In genomic region chr6:91055959-91056358, GRCh38 we compare ENCODE assay signal across 29 cellular contexts.
"Had no signal": no experiment of that assay in that cellular context is flagged by ENCODE, and none has a peak within 500 bp of the region (broad histone marks: within the 10 kb centered on the region; RNA-seq: fewer than 3 reads in every experiment).

No MANE protein-coding gene starts in this region.

- H3K27me3 ChIP-seq: stomach, suprapubic skin, testis, thyroid gland, tibial artery, tibial nerve, transverse colon, upper lobe of left lung, upper lobe of right lung, uterus, vagina had no signal

- ATAC-seq: stimulated activated effector memory CD8-positive, alpha-beta T cell treated with anti-CD3 and anti-CD28 coated beads, Interleukin-12 subunit alpha, Interleukin-12 subunit beta, amount 100 ng/mL, for 72 hours; stimulated activated memory B cell treated with anti-CD40 and anti-IgM and Interleukin-4, amounts not matched to agents 10 μg/mL and 1 μg/mL and 100 μg/mL, for 72 hours; stimulated activated naive B cell treated with anti-CD40 and anti-IgM and Interleukin-4, amounts not matched to agents 10 μg/mL and 1 μg/mL and 100 μg/mL, for 72 hours; stimulated activated naive CD8-positive, alpha-beta T cell treated with anti-CD3 and anti-CD28 coated beads, Interleukin-15, amount 100 ng/mL, for 72 hours; stimulated activated naive CD8-positive, alpha-beta T cell treated with anti-CD3 and anti-CD28 coated beads, Interleukin-15, Interleukin-2, amounts not matched to agents 100 U/mL and 50 U/mL, for 24 hours; upper lobe of right lung had no signal

- H3K27ac Mint-ChIP-seq: stimulated activated effector memory CD8-positive, alpha-beta T cell treated with anti-CD3 and anti-CD28 coated beads, Interleukin-12 subunit alpha, Interleukin-12 subunit beta, amount 100 ng/mL, for 72 hours; stimulated activated memory B cell treated with anti-CD40 and anti-IgM and Interleukin-4, amounts not matched to agents 10 μg/mL and 1 μg/mL and 100 μg/mL, for 72 hours; stimulated activated naive B cell treated with anti-CD40 and anti-IgM and Interleukin-4, amounts not matched to agents 10 μg/mL and 1 μg/mL and 100 μg/mL, for 72 hours; stimulated activated naive CD8-positive, alpha-beta T cell treated with anti-CD3 and anti-CD28 coated beads, Interleukin-15, amount 100 ng/mL, for 72 hours; stimulated activated naive CD8-positive, alpha-beta T cell treated with anti-CD3 and anti-CD28 coated beads, Interleukin-15, Interleukin-2, amounts not matched to agents 100 ng/mL and 50 ng/mL, for 24 hours; type B pancreatic cell had no signal

- DNase-seq: stimulated activated CD4-positive, alpha-beta T cell treated with anti-CD3 and anti-CD28 coated beads, Interleukin-2, amount 100 ng/mL, for 48 hours; stimulated activated CD4-positive, alpha-beta T cell treated with anti-CD3 and anti-CD28 coated beads, Interleukin-4, amount 100 ng/mL, for 1 hour; stimulated activated CD4-positive, alpha-beta T cell treated with anti-CD3 and anti-CD28 coated beads, Interleukin-4, amount 100 ng/mL, for 24 hours; stimulated activated CD4-positive, alpha-beta T cell treated with anti-CD3 and anti-CD28 coated beads, Interleukin-4, amount 100 ng/mL, for 4 hours; stimulated activated CD8-positive, alpha-beta memory T cell treated with anti-CD3 and anti-CD28 coated beads, Interleukin-4, amount 100 ng/mL, for 48 hours; stimulated activated naive B cell treated with anti-CD40 and anti-IgM and Interleukin-4, amounts not matched to agents 10 μg/mL and 1 μg/mL and 100 μg/mL, for 72 hours; stimulated activated naive CD4-positive, alpha-beta T cell; stimulated activated naive CD4-positive, alpha-beta T cell treated with Interleukin-2 at 50 U/mL for 16 hours; stimulated activated naive CD8-positive, alpha-beta T cell treated with anti-CD3 and anti-CD28 coated beads, Interleukin-15, amount 100 ng/mL, for 72 hours; stimulated activated naive CD8-positive, alpha-beta T cell treated with anti-CD3 and anti-CD28 coated beads, Interleukin-15, Interleukin-2, amounts not matched to agents 100 U/mL and 50 U/mL, for 24 hours; stomach; substantia nigra; testis; thyroid gland; tibial artery; transverse colon; trophoblast cell; upper lobe of left lung; upper lobe of right lung; uterus had no signal

- H3K4me1 ChIP-seq: stomach, suprapubic skin, testis, thyroid gland, tibial artery, tibial nerve, transverse colon, upper lobe of left lung, upper lobe of right lung, uterus, vagina had no signal

- H3K36me3 Mint-ChIP-seq: stimulated activated effector memory CD8-positive, alpha-beta T cell treated with anti-CD3 and anti-CD28 coated beads, Interleukin-12 subunit alpha, Interleukin-12 subunit beta, amount 100 ng/mL, for 72 hours; stimulated activated memory B cell treated with anti-CD40 and anti-IgM and Interleukin-4, amounts not matched to agents 10 μg/mL and 1 μg/mL and 100 μg/mL, for 72 hours; stimulated activated naive B cell treated with anti-CD40 and anti-IgM and Interleukin-4, amounts not matched to agents 10 μg/mL and 1 μg/mL and 100 μg/mL, for 72 hours; type B pancreatic cell had no signal

- H3K36me3 ChIP-seq: stomach, suprapubic skin, thoracic aorta, thyroid gland, tibial artery, tibial nerve, transverse colon, upper lobe of left lung, upper lobe of right lung, uterus, vagina had no signal

- H3K9me3 ChIP-seq: testis, thoracic aorta, thyroid gland, transverse colon, upper lobe of left lung, uterus, vagina had no signal

- H3K4me1 Mint-ChIP-seq: stimulated activated effector memory CD8-positive, alpha-beta T cell treated with anti-CD3 and anti-CD28 coated beads, Interleukin-12 subunit alpha, Interleukin-12 subunit beta, amount 100 ng/mL, for 72 hours; stimulated activated memory B cell treated with anti-CD40 and anti-IgM and Interleukin-4, amounts not matched to agents 10 μg/mL and 1 μg/mL and 100 μg/mL, for 72 hours; stimulated activated naive B cell treated with anti-CD40 and anti-IgM and Interleukin-4, amounts not matched to agents 10 μg/mL and 1 μg/mL and 100 μg/mL, for 72 hours; stimulated activated naive CD8-positive, alpha-beta T cell treated with anti-CD3 and anti-CD28 coated beads, Interleukin-15, amount 100 ng/mL, for 72 hours had no signal

- H3K4me3 Mint-ChIP-seq: stimulated activated effector memory CD8-positive, alpha-beta T cell treated with anti-CD3 and anti-CD28 coated beads, Interleukin-12 subunit alpha, Interleukin-12 subunit beta, amount 100 ng/mL, for 72 hours; stimulated activated memory B cell treated with anti-CD40 and anti-IgM and Interleukin-4, amounts not matched to agents 10 μg/mL and 1 μg/mL and 100 μg/mL, for 72 hours; stimulated activated naive B cell treated with anti-CD40 and anti-IgM and Interleukin-4, amounts not matched to agents 10 μg/mL and 1 μg/mL and 100 μg/mL, for 72 hours; stimulated activated naive CD8-positive, alpha-beta T cell treated with anti-CD3 and anti-CD28 coated beads, Interleukin-15, amount 100 ng/mL, for 72 hours; stimulated activated naive CD8-positive, alpha-beta T cell treated with anti-CD3 and anti-CD28 coated beads, Interleukin-15, Interleukin-2, amounts not matched to agents 100 ng/mL and 50 ng/mL, for 24 hours; type B pancreatic cell had no signal

- H3K9me3 Mint-ChIP-seq: stimulated activated naive CD8-positive, alpha-beta T cell treated with anti-CD3 and anti-CD28 coated beads, Interleukin-15, amount 100 ng/mL, for 72 hours; stimulated activated naive CD8-positive, alpha-beta T cell treated with anti-CD3 and anti-CD28 coated beads, Interleukin-15, Interleukin-2, amounts not matched to agents 100 ng/mL and 50 ng/mL, for 24 hours had no signal

- H3K27me3 Mint-ChIP-seq: stimulated activated memory B cell treated with anti-CD40 and anti-IgM and Interleukin-4, amounts not matched to agents 10 μg/mL and 1 μg/mL and 100 μg/mL, for 72 hours; stimulated activated naive B cell treated with anti-CD40 and anti-IgM and Interleukin-4, amounts not matched to agents 10 μg/mL and 1 μg/mL and 100 μg/mL, for 72 hours; stimulated activated naive CD8-positive, alpha-beta T cell treated with anti-CD3 and anti-CD28 coated beads, Interleukin-15, amount 100 ng/mL, for 72 hours; stimulated activated naive CD8-positive, alpha-beta T cell treated with anti-CD3 and anti-CD28 coated beads, Interleukin-15, Interleukin-2, amounts not matched to agents 100 ng/mL and 50 ng/mL, for 24 hours; type B pancreatic cell had no signal

- H3K27ac ChIP-seq: stomach, suprapubic skin, testis, thoracic aorta, thyroid gland, tibial artery, tibial nerve, transverse colon, upper lobe of left lung, upper lobe of right lung, uterus, vagina had no signal

- H3K4me3 ChIP-seq: stomach, suprapubic skin, testis, thoracic aorta, thyroid gland, tibial artery, tibial nerve, transverse colon, upper lobe of left lung, upper lobe of right lung, uterus, vagina had no signal

- FAIRE-seq: urothelium cell line had no signal
